9 cellular contexts compared by ENCODE assay signal in the genomic region with DNA sequence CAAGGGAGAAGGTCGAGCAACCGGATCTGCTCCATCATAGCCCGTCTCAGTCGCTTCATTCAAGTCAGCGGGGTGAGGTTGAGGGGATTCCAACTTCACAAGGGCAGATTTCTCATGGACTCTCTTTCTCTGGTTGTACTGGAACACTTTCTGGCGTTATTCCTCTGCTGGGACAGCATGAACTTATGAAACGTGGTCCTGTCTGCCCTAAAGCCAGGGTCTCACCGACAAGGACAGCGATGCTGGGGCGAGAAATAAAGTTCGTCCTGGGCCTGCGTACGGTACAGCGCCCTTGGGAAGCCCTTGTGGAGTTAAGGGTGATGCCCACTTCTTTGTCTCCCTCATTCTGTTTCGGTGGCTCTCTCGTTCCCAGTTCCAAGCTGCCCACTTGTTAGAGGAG. TPM values are rescaled to one million over a fixed set of nuclear protein-coding genes. Genes with fewer than 3 reads are reported as not detected.
DNase-seq lines count a peak whose midpoint lies in the region; ATAC-seq and TF ChIP-seq lines count a peak whose summit lies in the region.
"Had no signal": no experiment of that assay in that cellular context is flagged by ENCODE, and none has a peak within 500 bp of the region (broad histone marks: within the 10 kb centered on the region; RNA-seq: fewer than 3 reads in every experiment).

No MANE protein-coding gene starts in this region.

- DNase-seq in MCF 10A (ENCODE audit: unreplicated experiment) (no peak), breast epithelium (ENCODE audit: low spot score in 2 of 2) (no peak), RWPE2 (ENCODE audit: low spot score) (no peak), testis (no peak)
- no peak for DNase-seq in activated CD8-positive, alpha-beta memory T cell treated with anti-CD3 and anti-CD28 coated beads for 24 hours

- intact Hi-C loops in MCF 10A (cut with micrococcal nuclease) (loop anchor here (1.0 to 5.0 kb wide), 3 partner anchors 65 to 379 kb away; a partner anchor contains a TSS), breast epithelium (cut with DNase I; ENCODE audit: low total_unique reads) (no loop called here), testis (cut with DNase I; ENCODE audit: low total_unique reads) (no loop called here)

- BruUV-seq in MCF 10A (replicated peaks; lab: Mats Ljungman, UMichigan) = TSS peak; percentile 63

- no peak overlapping the region for H3K27ac ChIP-seq in breast epithelium
- peak overlapping the region; percentile 58 for H3K27ac ChIP-seq in RWPE2 (ENCODE audit: poor library complexity, severe bottlenecking)
- no peak overlapping the region for H3K27ac ChIP-seq in iPS-18a (ENCODE audit: low read length)
- peak overlapping the region in 1 of 2 donors; percentile 92 for H3K27ac ChIP-seq in testis

- CTCF ChIA-PET in MCF 10A (lab: Yijun Ruan, JAX) = interaction anchor here (0.6 to 1.1 kb wide), 4 partner anchors 17 to 312 kb away, joined by 3 to 4 read pairs (median 3); no protein-coding TSS in a partner anchor

- POLR2A ChIA-PET in MCF 10A (lab: Yijun Ruan, JAX) = interaction anchor here (0.6 to 5.5 kb wide), 13 partner anchors 11 to 248 kb away, joined by 3 to 134 read pairs (median 10); a partner anchor contains a TSS

- no peaks in the 10 kb centered on the region for H3K27me3 Mint-ChIP-seq in MCF 10A (ENCODE audit: insufficient read depth, unreplicated experiment)

- H3K9me3 ChIP-seq in breast epithelium (no peaks in the 10 kb centered on the region), RWPE2 (ENCODE audit: severe bottlenecking) (no peaks in the 10 kb centered on the region), iPS-18a (ENCODE audit: control insufficient read depth, low read depth, low read length) (no peaks in the 10 kb centered on the region), testis (no peaks in the 10 kb centered on the region)

- H3K4me3 Mint-ChIP-seq in MCF 10A (ENCODE audit: unreplicated experiment) = no peak overlapping the region

- H3K27me3 ChIP-seq in breast epithelium = no peaks in the 10 kb centered on the region
- H3K27me3 ChIP-seq in RWPE2 (ENCODE audit: insufficient read depth, poor library complexity, severe bottlenecking) = no peaks in the 10 kb centered on the region
- H3K27me3 ChIP-seq in iPS-18a (ENCODE audit: control insufficient read depth, insufficient read depth, low read length) = peaks cover 3% of the 10 kb centered on the region
- no peaks in the 10 kb centered on the region for H3K27me3 ChIP-seq in testis

- H3K4me1 Mint-ChIP-seq in MCF 10A (ENCODE audit: insufficient read depth, unreplicated experiment) = peaks cover 11% of the 10 kb centered on the region

- H3K9ac ChIP-seq in iPS-18a (ENCODE audit: low read length) = peak overlapping the region; percentile 73

- no peak for ATAC-seq in RWPE2 (ENCODE audit: low read depth)
- no peak for ATAC-seq in GM21515 (IDR thresholded peaks at IDR 0.05; ENCODE audit: unreplicated experiment)
- no peak for ATAC-seq in GM19035 (IDR thresholded peaks at IDR 0.05; ENCODE audit: unreplicated experiment)

- peaks cover 7% of the 10 kb centered on the region for H3K36me3 Mint-ChIP-seq in MCF 10A (ENCODE audit: insufficient read depth, unreplicated experiment)

- H3K4me1 ChIP-seq in breast epithelium (no peaks in the 10 kb centered on the region), RWPE2 (ENCODE audit: insufficient read depth, poor library complexity, severe bottlenecking) (no peaks in the 10 kb centered on the region), iPS-18a (ENCODE audit: control insufficient read depth, low read depth, low read length) (peaks cover 12% of the 10 kb centered on the region), testis (no peaks in the 10 kb centered on the region)

- H3K9me3 Mint-ChIP-seq in MCF 10A (ENCODE audit: unreplicated experiment) = no peaks in the 10 kb centered on the region

- no peak for TF ChIP-seq POLR2A in breast epithelium (IDR thresholded peaks at IDR 0.05)
- TF ChIP-seq POLR2A in testis (IDR thresholded peaks at IDR 0.05) = no peak

- H3K27ac Mint-ChIP-seq in MCF 10A (ENCODE audit: low read depth, unreplicated experiment) = no peak overlapping the region

- H3K36me3 ChIP-seq in breast epithelium (no peaks in the 10 kb centered on the region), RWPE2 (ENCODE audit: low read depth) (peaks cover 6% of the 10 kb centered on the region; the same call in 1 of the 2 replicates), iPS-18a (ENCODE audit: control insufficient read depth, low read depth, low read length) (no peaks in the 10 kb centered on the region), testis (ENCODE audit: low read depth, missing control alignments) (no peaks in the 10 kb centered on the region)

- no peak for TF ChIP-seq CTCF in MCF 10A (IDR thresholded peaks at IDR 0.05; ENCODE audit: unreplicated experiment)
- no peak for TF ChIP-seq CTCF in breast epithelium (IDR thresholded peaks at IDR 0.05)
- TF ChIP-seq CTCF in RWPE2 (IDR thresholded peaks at IDR 0.05; ENCODE audit: poor library complexity, severe bottlenecking) = no peak
- no peak for TF ChIP-seq CTCF in testis (IDR thresholded peaks at IDR 0.05)

- WGBS in testis, 2 donors = 62 to 64% methylated on average over 14 to 16 of the region's 16 CpGs

- H3K4me3 ChIP-seq in breast epithelium (no peak overlapping the region), RWPE2 (ENCODE audit: severe bottlenecking) (no peak overlapping the region), iPS-18a (ENCODE audit: low read length) (peak overlapping the region; percentile 99), testis (peak overlapping the region; percentile 88 to 97)

RNA-seq across cellular contexts. Expression of a gene that starts 1.3 kb away (rescaled TPM):
- 16.5 and 17.9 TPM in 2 replicates for total RNA-seq in MCF 10A (2022)
- 1 to 10 TPM; 4.0 to 7.9 (median 6.1) TPM for total RNA-seq in breast epithelium
- 10 to 100 TPM; 10.1 to 13.3 TPM for total RNA-seq in testis
- 7.4 TPM for polyA plus RNA-seq in testis (ENCODE audit: insufficient read depth, low read depth, low replicate concordance)

RNA-seq across cellular contexts. Expression of a gene that starts 9.3 kb away (rescaled TPM):
- total RNA-seq in MCF 10A (2022) (not detected in 2 replicates), breast epithelium (not detected), testis (10 to 100 TPM in 1 of 2 donors, 1 to 10 TPM in 1; 3.2 to 14.3 TPM)
- 11.1 TPM for polyA plus RNA-seq in testis (ENCODE audit: insufficient read depth, low read depth, low replicate concordance)
- total RNA-seq: lung microvascular endothelial cell had no signal

Comparison
In these comparisons a context has a peak if more than half of its experiments do, and no peak if none do; other contexts are left out.
1. H3K4me3 ChIP-seq: peak in iPS-18a (single experiment) and testis (2 of 2); none in breast epithelium (0 of 3) and RWPE2 (single experiment).